ENCODE assay signal across 13 cellular contexts in genomic region chrX:30275498-30275897, GRCh38. TPM values are rescaled to one million over a fixed set of nuclear protein-coding genes. Genes with fewer than 3 reads are reported as not detected.
DNase-seq lines count a peak whose midpoint lies in the region; ATAC-seq and TF ChIP-seq lines count a peak whose summit lies in the region.
"Had no signal": no experiment of that assay in that cellular context is flagged by ENCODE, and none has a peak within 500 bp of the region (broad histone marks: within the 10 kb centered on the region; RNA-seq: fewer than 3 reads in every experiment).

No MANE protein-coding gene starts in this region.

- no peaks in the 10 kb centered on the region for H3K27me3 ChIP-seq in tibial nerve

- no peak overlapping the region for H3K27ac ChIP-seq in tibial nerve

- H3K4me1 ChIP-seq in tibial nerve = no peaks in the 10 kb centered on the region

- WGBS in tibial nerve, 2 donors = 7 to 10% methylated on average over 1 of the region's 1 CpG

- ATAC-seq in GM21423 (IDR thresholded peaks at IDR 0.05; ENCODE audit: unreplicated experiment) = no peak
- ATAC-seq: right cardiac atrium had no signal

- H3K36me3 ChIP-seq in tibial nerve = no peaks in the 10 kb centered on the region

- TF ChIP-seq CTCF in fibroblast of villous mesenchyme (IDR thresholded peaks at IDR 0.05; ENCODE audit: insufficient read depth, low read depth, low read length) = peak; percentile 34
- TF ChIP-seq CTCF in tibial nerve (IDR thresholded peaks at IDR 0.05) = peak in 3 of 5 experiments; percentile 20 to 34 (median 24)

- TF ChIP-seq EP300 in tibial nerve (IDR thresholded peaks at IDR 0.05) = no peak

- H3K9me3 ChIP-seq in tibial nerve = no peaks in the 10 kb centered on the region

- no peak for TF ChIP-seq POLR2A in tibial nerve (IDR thresholded peaks at IDR 0.05)

- no peak overlapping the region for H3K4me3 ChIP-seq in fibroblast of villous mesenchyme (ENCODE audit: low read depth, low read length)
- H3K4me3 ChIP-seq in tibial nerve = no peak overlapping the region

- DNase-seq in NCI-H524 (lab: John Stamatoyannopoulos, UW) = peak; percentile 0 to 5
- DNase-seq in NCI-H524 treated with DMSO at 0.1 percent for 48 hours (lab: John Stamatoyannopoulos, UW) = no peak
- DNase-seq in RKO (ENCODE audit: low spot score) = peak; percentile 39
- DNase-seq in fibroblast of villous mesenchyme (ENCODE audit: low read depth) = peak; percentile 22
- peak in 1 of 2 donors; percentile 8 for DNase-seq in tibial nerve (ENCODE audit: low spot score in 2 of 2)
- DNase-seq in NCI-H2107 treated with DMSO at 0.1 percent for 48 hours (lab: John Stamatoyannopoulos, UW; ENCODE audit: unreplicated experiment) = no peak
- no peak for DNase-seq in hepatic stellate cell (ENCODE audit: low spot score)
- DNase-seq: activated B cell treated with CpG ODN at 0.5 μM for 24 hours; activated naive CD8-positive, alpha-beta T cell treated with anti-CD3 and anti-CD28 coated beads, Interleukin-2, amount 10 ng/mL, durations not matched to agents 7 days and 5 days; CD4-positive, CD25-positive, alpha-beta regulatory T cell; NCI-H2081 treated with DMSO at 0.1 percent for 48 hours; right cardiac atrium had no signal

RNA-seq across cellular contexts. Expression of gene MAGEB1, which starts 28.6 kb away (rescaled TPM):
- total RNA-seq in fibroblast of villous mesenchyme = not detected in 2 replicates
- total RNA-seq in tibial nerve = not detected
- total RNA-seq: activated B cell treated with CpG ODN at 0.5 μM for 24 hours; activated naive CD8-positive, alpha-beta T cell treated with anti-CD3 and anti-CD28 coated beads, Interleukin-2, amount 10 ng/mL, durations not matched to agents 7 days and 5 days; CD4-positive, CD25-positive, alpha-beta regulatory T cell; right cardiac atrium had no signal

RNA-seq across cellular contexts. Expression of gene NR0B1, which starts 33.7 kb away (rescaled TPM):
- total RNA-seq in fibroblast of villous mesenchyme = not detected in 2 replicates
- total RNA-seq in tibial nerve = 1 to 10 TPM in 2 of 4 donors, under 1 TPM in 1, not detected in 1; 0.22 to 3.3 (median 1.0) TPM
- total RNA-seq: activated B cell treated with CpG ODN at 0.5 μM for 24 hours; activated naive CD8-positive, alpha-beta T cell treated with anti-CD3 and anti-CD28 coated beads, Interleukin-2, amount 10 ng/mL, durations not matched to agents 7 days and 5 days; CD4-positive, CD25-positive, alpha-beta regulatory T cell; right cardiac atrium had no signal

RNA-seq across cellular contexts. Expression of gene MAGEB4, which starts 33.7 kb away (rescaled TPM):
- not detected in 2 replicates for total RNA-seq in fibroblast of villous mesenchyme
- not detected for total RNA-seq in tibial nerve
- total RNA-seq: activated B cell treated with CpG ODN at 0.5 μM for 24 hours; activated naive CD8-positive, alpha-beta T cell treated with anti-CD3 and anti-CD28 coated beads, Interleukin-2, amount 10 ng/mL, durations not matched to agents 7 days and 5 days; CD4-positive, CD25-positive, alpha-beta regulatory T cell; right cardiac atrium had no signal

RNA-seq across cellular contexts. Expression of gene MAGEB3, which starts 45.0 kb away (rescaled TPM):
- total RNA-seq in fibroblast of villous mesenchyme (not detected in 2 replicates), tibial nerve (not detected)
- total RNA-seq: activated B cell treated with CpG ODN at 0.5 μM for 24 hours; activated naive CD8-positive, alpha-beta T cell treated with anti-CD3 and anti-CD28 coated beads, Interleukin-2, amount 10 ng/mL, durations not matched to agents 7 days and 5 days; CD4-positive, CD25-positive, alpha-beta regulatory T cell; right cardiac atrium had no signal

Comparison
In these comparisons a context has a peak if more than half of its experiments do, and no peak if none do; other contexts are left out.
1. DNase-seq: peak in NCI-H524 (2 of 2), RKO (single experiment) and fibroblast of villous mesenchyme (single experiment); none in NCI-H524 treated with DMSO at 0.1 percent for 48 hours (single experiment), NCI-H2107 treated with DMSO at 0.1 percent for 48 hours (single experiment) and hepatic stellate cell (single experiment).